Comparison of ENCODE assay signal across 8 cellular contexts in the genomic region with DNA sequence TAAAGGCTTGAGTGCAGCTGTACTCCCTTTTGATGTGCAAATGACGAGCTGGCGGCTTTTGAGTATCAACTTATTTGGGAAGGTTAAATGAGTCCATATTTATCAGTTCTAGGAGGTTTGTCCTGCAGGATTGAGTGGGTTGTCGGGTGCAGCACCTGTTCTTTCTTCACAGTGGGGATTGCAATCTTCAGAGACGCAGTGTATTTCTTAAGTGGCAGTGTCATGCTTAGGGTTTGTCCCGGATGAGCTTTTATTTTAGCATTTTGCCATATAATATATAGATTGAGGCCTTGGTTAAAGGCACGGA. TPM values are rescaled to one million over a fixed set of nuclear protein-coding genes. Genes with fewer than 3 reads are reported as not detected.
DNase-seq lines count a peak whose midpoint lies in the region; ATAC-seq and TF ChIP-seq lines count a peak whose summit lies in the region.

No MANE protein-coding gene starts in this region.

- H3K4me2 ChIP-seq in PC-3 (ENCODE audit: low read length), result peak overlapping the region; percentile 84
- H3K4me2 ChIP-seq in parathyroid adenoma (ENCODE audit: low read length), result peak overlapping the region; percentile 83

- peak overlapping the region; percentile 56 for H3K27ac ChIP-seq in PC-3 (ENCODE audit: low read length)
- H3K27ac ChIP-seq in parathyroid adenoma, result peak overlapping the region; percentile 17

- H3K27me3 ChIP-seq in PC-3 (ENCODE audit: low read length), result no peaks in the 10 kb centered on the region
- no peaks in the 10 kb centered on the region for H3K27me3 ChIP-seq in parathyroid adenoma (ENCODE audit: control insufficient read depth, insufficient read depth, low read length)

- H2AFZ ChIP-seq in PC-3 (ENCODE audit: low read length) (peak overlapping the region; percentile 59), parathyroid adenoma (peak overlapping the region; percentile 94)

- in situ Hi-C loops in G401 (cut with HindIII; ENCODE audit: low sequenced_read_pairs) (no loop called here), GM13976 (cut with MboI; ENCODE audit: low sequenced_read_pairs, unreplicated experiment) (loop anchor here (10.0 to 25.0 kb wide), 3 partner anchors 189 to 649 kb away; no protein-coding TSS in a partner anchor)

- POLR2A ChIA-PET in PC-3 (lab: Charles Lee; ENCODE audit: unreplicated experiment), result interaction anchor here (0.6 kb wide), 1 partner anchor 110 kb away, joined by 3 read pairs; no protein-coding TSS in a partner anchor

- TF ChIP-seq CTCF in PC-3 (conservative IDR thresholded peaks at IDR 0.05; ENCODE audit: low read depth, low read length), result no peak
- no peak for TF ChIP-seq CTCF in epithelial cell of proximal tubule (conservative IDR thresholded peaks at IDR 0.05; ENCODE audit: low read depth, low read length)
- TF ChIP-seq CTCF in parathyroid adenoma (IDR thresholded peaks at IDR 0.05), result no peak
- TF ChIP-seq CTCF in GM10266 (IDR thresholded peaks at IDR 0.05; ENCODE audit: control insufficient read depth, insufficient read depth, low read depth, missing control alignments), result no peak
- TF ChIP-seq CTCF in GM13976 (IDR thresholded peaks at IDR 0.05; ENCODE audit: borderline replicate concordance, control extremely low read depth, extremely low read depth, insufficient read depth, missing control alignments), result no peak

- H3K36me3 ChIP-seq in PC-3 (ENCODE audit: low read depth, low read length) (no peaks in the 10 kb centered on the region), parathyroid adenoma (ENCODE audit: control insufficient read depth, insufficient read depth, low read length) (no peaks in the 10 kb centered on the region)

- BruUV-seq in PC-3 (replicated peaks; lab: Mats Ljungman, UMichigan), result no TSS peak

- no peaks in the 10 kb centered on the region for H3K9me2 ChIP-seq in PC-3 (replicated peaks; ENCODE audit: low read length)

- H3F3A ChIP-seq in PC-3 (ENCODE audit: low read length, unreplicated experiment), result peaks cover 7% of the 10 kb centered on the region

- H3K9ac ChIP-seq in PC-3 (ENCODE audit: low read length) (peak overlapping the region; percentile 80), parathyroid adenoma (no peak overlapping the region)

- H3K4me3 ChIP-seq in PC-3 (ENCODE audit: low read length), result peak overlapping the region; percentile 86
- H3K4me3 ChIP-seq in epithelial cell of proximal tubule (ENCODE audit: low read depth, low read length), result peak overlapping the region; percentile 87
- peak overlapping the region; percentile 92 for H3K4me3 ChIP-seq in parathyroid adenoma (ENCODE audit: low read depth, low read length)

- H3K4me1 ChIP-seq in PC-3 (ENCODE audit: insufficient read depth, low read length) (peaks cover 38% of the 10 kb centered on the region), parathyroid adenoma (no peaks in the 10 kb centered on the region)

- intact Hi-C loops in PC-3 (cut with micrococcal nuclease), result loop anchor here (2.0 to 10.0 kb wide), 4 partner anchors 39 to 657 kb away; no protein-coding TSS in a partner anchor

- CTCF ChIA-PET in PC-3 (lab: Charles Lee), result interaction anchor here (0.6 to 4.3 kb wide), 6 partner anchors 95 to 411 kb away, joined by 3 to 87 read pairs (median 12); no protein-coding TSS in a partner anchor

- peaks cover 11% of the 10 kb centered on the region for H4K20me1 ChIP-seq in PC-3 (ENCODE audit: low read length)

- ATAC-seq in PC-3 (no peak), GM18858 (IDR thresholded peaks at IDR 0.05; ENCODE audit: unreplicated experiment) (no peak)

- DNase-seq in G401 (ENCODE audit: low spot score) (peak; percentile 64), PC-3 (no peak), epithelial cell of proximal tubule (ENCODE audit: low read depth) (no peak), GM10266 (ENCODE audit: extremely low spot score) (no peak), GM13976 (ENCODE audit: low spot score) (no peak)
- DNase-seq in stimulated activated CD8-positive, alpha-beta memory T cell treated with anti-CD3 and anti-CD28 coated beads, Interleukin-4, amount 100 ng/mL, for 48 hours, result no peak

- peaks cover 79% of the 10 kb centered on the region for H3K79me2 ChIP-seq in PC-3 (ENCODE audit: low read length)
- peaks cover 3% of the 10 kb centered on the region for H3K79me2 ChIP-seq in parathyroid adenoma

- H3K9me3 ChIP-seq in PC-3 (ENCODE audit: low read length), result no peaks in the 10 kb centered on the region
- no peaks in the 10 kb centered on the region for H3K9me3 ChIP-seq in parathyroid adenoma (ENCODE audit: control insufficient read depth, low read length)

RNA-seq across cellular contexts. Expression of a gene that starts 1.2 kb away (rescaled TPM):
- total RNA-seq in G401 (2014; rRNA removed; shearing (Covaris generic)), result 28.3 and 43.1 TPM in 2 replicates
- 129 and 132 TPM in 2 replicates for total RNA-seq in PC-3 (2014; rRNA removed)
- total RNA-seq in epithelial cell of proximal tubule, result 49.4 and 66.4 TPM in 2 replicates
